8 cellular contexts compared by ENCODE assay signal in genomic region chr1:43531453-43531905, GRCh38. TPM values are rescaled to one million over a fixed set of nuclear protein-coding genes. Genes with fewer than 3 reads are reported as not detected.
DNase-seq lines count a peak whose midpoint lies in the region; ATAC-seq and TF ChIP-seq lines count a peak whose summit lies in the region.

No MANE protein-coding gene starts in this region.

- H3K27me3 Mint-ChIP-seq in T-helper 2 cell treated with Interferon-gamma antibody and Interleukin-4, amounts not matched to agents 5 μg/mL and 100 μg/mL, for 36 hours (ENCODE audit: low read depth) = peaks cover 51% of the 10 kb centered on the region

- H3K9me3 ChIP-seq in cardiac muscle cell (ENCODE audit: low read depth) = no peaks in the 10 kb centered on the region
- no peaks in the 10 kb centered on the region for H3K9me3 ChIP-seq in fibroblast of lung (ENCODE audit: control insufficient read depth, insufficient read depth, low read depth, low read length)
- H3K9me3 ChIP-seq in neuron (ENCODE audit: low read length) = no peaks in the 10 kb centered on the region

- no peaks in the 10 kb centered on the region for H3K27me3 ChIP-seq in cardiac muscle cell
- no peaks in the 10 kb centered on the region for H3K27me3 ChIP-seq in fibroblast of lung (ENCODE audit: control insufficient read depth, insufficient read depth, low read length)
- H3K27me3 ChIP-seq in neuron (ENCODE audit: insufficient read depth, low read length) = peaks cover 3% of the 10 kb centered on the region

- no peaks in the 10 kb centered on the region for H3K36me3 ChIP-seq in cardiac muscle cell
- no peaks in the 10 kb centered on the region for H3K36me3 ChIP-seq in fibroblast of lung (ENCODE audit: control insufficient read depth, insufficient read depth, low read length)
- H3K36me3 ChIP-seq in neuron (ENCODE audit: insufficient read depth, low read length) = no peaks in the 10 kb centered on the region

- H2AFZ ChIP-seq in fibroblast of lung (ENCODE audit: low read length) (peak overlapping the region; percentile 50), neuron (ENCODE audit: low read depth, low read length) (no peak overlapping the region)

- peak overlapping the region; percentile 83 for H3K4me2 ChIP-seq in fibroblast of lung (ENCODE audit: extremely low read depth, insufficient read depth, low read length)

- H3K79me2 ChIP-seq in fibroblast of lung (ENCODE audit: control insufficient read depth, insufficient read depth, low read length) = peaks cover 4% of the 10 kb centered on the region

- H3K27ac ChIP-seq in cardiac muscle cell (no peak overlapping the region), fibroblast of lung (ENCODE audit: insufficient read depth, low read length) (no peak overlapping the region)

- H3K4me3 ChIP-seq in cardiac muscle cell (peak overlapping the region; percentile 98), fibroblast of lung (replicated peaks in 1 of 4; ENCODE audit: control extremely low read depth in 1 of 4, insufficient read depth in 1 of 4, low read depth in 3 of 4, low read length in 4 of 4) (peak overlapping the region; percentile 61 to 81 (median 67)), neuron (ENCODE audit: low read length) (peak overlapping the region; percentile 67)

- ATAC-seq in Right ventricle myocardium superior (ENCODE audit: poor library complexity) = no peak
- ATAC-seq in GM19023 (IDR thresholded peaks at IDR 0.05; ENCODE audit: unreplicated experiment) = no peak

- H4K20me1 ChIP-seq in fibroblast of lung (ENCODE audit: control insufficient read depth, extremely low read depth, insufficient read depth, low read length) = no peaks in the 10 kb centered on the region

- H3K36me3 Mint-ChIP-seq in T-helper 2 cell treated with Interferon-gamma antibody and Interleukin-4, amounts not matched to agents 5 μg/mL and 100 μg/mL, for 36 hours (ENCODE audit: low read depth) = peaks cover 2% of the 10 kb centered on the region

- DNase-seq in cardiac muscle cell (ENCODE audit: low read depth in 1 of 2, low spot score in 1 of 2) (peak; percentile 31 to 50), Right ventricle myocardium superior (no peak), fibroblast of lung (ENCODE audit: low read depth in 2 of 2) (no peak), NCI-H1694 treated with DMSO at 0.1 percent for 48 hours (lab: John Stamatoyannopoulos, UW) (no peak), putamen (ENCODE audit: low spot score) (no peak)
- no peak for DNase-seq in T-helper 2 cell treated with Interferon-gamma antibody and Interleukin-4, amounts not matched to agents 5 μg/mL and 100 μg/mL, for 36 hours (ENCODE audit: low spot score)

- peak overlapping the region; percentile 62 for H3K9ac ChIP-seq in fibroblast of lung (ENCODE audit: insufficient read depth, low read length)

- H3K27ac Mint-ChIP-seq in T-helper 2 cell treated with Interferon-gamma antibody and Interleukin-4, amounts not matched to agents 5 μg/mL and 100 μg/mL, for 36 hours = no peak overlapping the region

- no peaks in the 10 kb centered on the region for H3K9me3 Mint-ChIP-seq in T-helper 2 cell treated with Interferon-gamma antibody and Interleukin-4, amounts not matched to agents 5 μg/mL and 100 μg/mL, for 36 hours

- no peak for TF ChIP-seq CTCF in cardiac muscle cell (IDR thresholded peaks at IDR 0.05; ENCODE audit: low read depth, low read length)
- TF ChIP-seq CTCF in fibroblast of lung (conservative IDR thresholded peaks at IDR 0.05 in 1 of 2, IDR thresholded peaks at IDR 0.05 in 1 of 2; ENCODE audit: low read depth in 1 of 2, low read length in 2 of 2) = no peak

- intact Hi-C loops in Right ventricle myocardium superior (cut with DNase I) = loop anchor here (10.0 kb wide), 1 partner anchor 123 kb away; the partner anchor contains the start of gene KDM4A

- H3K4me1 ChIP-seq in cardiac muscle cell (ENCODE audit: low read depth) = peaks cover 17% of the 10 kb centered on the region
- H3K4me1 ChIP-seq in fibroblast of lung (ENCODE audit: control insufficient read depth, extremely low read depth, insufficient read depth, low read length) = peaks cover 6% of the 10 kb centered on the region
- H3K4me1 ChIP-seq in neuron (ENCODE audit: insufficient read depth, low read length) = peaks cover 25% of the 10 kb centered on the region

- peak overlapping the region; percentile 88 for H3K4me3 Mint-ChIP-seq in T-helper 2 cell treated with Interferon-gamma antibody and Interleukin-4, amounts not matched to agents 5 μg/mL and 100 μg/mL, for 36 hours

- peaks cover 10% of the 10 kb centered on the region for H3K4me1 Mint-ChIP-seq in T-helper 2 cell treated with Interferon-gamma antibody and Interleukin-4, amounts not matched to agents 5 μg/mL and 100 μg/mL, for 36 hours (ENCODE audit: low read depth)

RNA-seq across cellular contexts. Expression of gene PTPRF, which starts 0.8 kb away (rescaled TPM):
- 33.9 and 72.8 TPM in 2 replicates for total RNA-seq in cardiac muscle cell
- polyA plus RNA-seq in cardiac muscle cell = 44.1 and 70.9 TPM in 2 replicates
- total RNA-seq in Right ventricle myocardium superior = 4.2 TPM
- 23.9 and 45.2 TPM in 2 replicates for total RNA-seq in fibroblast of lung
- polyA plus RNA-seq in fibroblast of lung = 39.5 and 52.0 TPM in 2 replicates
- polyA plus RNA-seq in fibroblast of lung (2012) = 48.9 and 75.8 TPM in 2 replicates
- polyA minus RNA-seq in fibroblast of lung (ENCODE audit: low replicate concordance) = 242 and 244 TPM in 2 replicates

Comparison
In these comparisons a context has a peak if more than half of its experiments do, and no peak if none do; other contexts are left out.
1. DNase-seq: peak in cardiac muscle cell (2 of 2); none in Right ventricle myocardium superior (single experiment), T-helper 2 cell treated with Interferon-gamma antibody and Interleukin-4, amounts not matched to agents 5 μg/mL and 100 μg/mL, for 36 hours (single experiment), fibroblast of lung (0 of 2), NCI-H1694 treated with DMSO at 0.1 percent for 48 hours (single experiment) and putamen (single experiment).
2. Peak in every context shown above with its lines, with median percentiles within 50 percentile points of each other: H3K4me3 ChIP-seq.